Comparison of ENCODE assay signal across 1 cellular context in the genomic region with DNA sequence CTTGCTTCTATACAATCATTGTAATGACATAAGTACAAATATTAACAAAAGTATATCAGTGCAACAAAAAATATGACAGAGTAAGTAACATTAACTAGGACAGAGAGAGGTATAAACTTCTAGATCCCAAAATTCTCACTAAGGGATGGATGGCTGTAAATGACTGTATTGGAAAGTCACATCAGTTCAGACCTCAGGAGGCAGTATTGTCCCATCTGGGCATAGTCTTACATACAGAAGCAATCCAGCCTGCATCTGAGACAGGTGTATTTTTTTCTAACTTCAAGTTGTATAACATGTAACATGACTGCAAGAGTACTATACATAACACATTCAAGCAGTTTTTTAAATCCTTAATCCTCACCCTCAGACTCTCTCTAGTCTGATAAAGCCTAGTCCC.
TF ChIP-seq lines count a peak whose summit lies in the region.

No MANE protein-coding gene starts in this region.

TF ChIP-seq in SK-N-SH treated with all-trans-retinoic acid at 6 μM for 48 hours, 23 proteins besides CTCF, POLR2A, EP300 and RAD21 (continued from another document):
- TF ChIP-seq, protein P1, sequence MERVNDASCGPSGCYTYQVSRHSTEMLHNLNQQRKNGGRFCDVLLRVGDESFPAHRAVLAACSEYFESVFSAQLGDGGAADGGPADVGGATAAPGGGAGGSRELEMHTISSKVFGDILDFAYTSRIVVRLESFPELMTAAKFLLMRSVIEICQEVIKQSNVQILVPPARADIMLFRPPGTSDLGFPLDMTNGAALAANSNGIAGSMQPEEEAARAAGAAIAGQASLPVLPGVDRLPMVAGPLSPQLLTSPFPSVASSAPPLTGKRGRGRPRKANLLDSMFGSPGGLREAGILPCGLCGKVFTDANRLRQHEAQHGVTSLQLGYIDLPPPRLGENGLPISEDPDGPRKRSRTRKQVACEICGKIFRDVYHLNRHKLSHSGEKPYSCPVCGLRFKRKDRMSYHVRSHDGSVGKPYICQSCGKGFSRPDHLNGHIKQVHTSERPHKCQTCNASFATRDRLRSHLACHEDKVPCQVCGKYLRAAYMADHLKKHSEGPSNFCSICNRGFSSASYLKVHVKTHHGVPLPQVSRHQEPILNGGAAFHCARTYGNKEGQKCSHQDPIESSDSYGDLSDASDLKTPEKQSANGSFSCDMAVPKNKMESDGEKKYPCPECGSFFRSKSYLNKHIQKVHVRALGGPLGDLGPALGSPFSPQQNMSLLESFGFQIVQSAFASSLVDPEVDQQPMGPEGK (CRISPR knock-in tag; IDR thresholded peaks at IDR 0.05; ENCODE audit: borderline replicate concordance): no peak
